In genomic region chr17:9672691-9673090, GRCh38 we compare ENCODE assay signal across 25 cellular contexts. TPM values are rescaled to one million over a fixed set of nuclear protein-coding genes. Genes with fewer than 3 reads are reported as not detected.
DNase-seq lines count a peak whose midpoint lies in the region; ATAC-seq, FAIRE-seq and TF ChIP-seq lines count a peak whose summit lies in the region.
"Had no signal": no experiment of that assay in that cellular context is flagged by ENCODE, and none has a peak within 500 bp of the region (broad histone marks: within the 10 kb centered on the region; RNA-seq: fewer than 3 reads in every experiment).

No MANE protein-coding gene starts in this region.

- TF ChIP-seq CTCF in LNCaP clone FGC (IDR thresholded peaks at IDR 0.05; ENCODE audit: control insufficient read depth, extremely low read depth, insufficient read depth) (no peak), endodermal cell (conservative IDR thresholded peaks at IDR 0.05) (no peak), smooth muscle cell (IDR thresholded peaks at IDR 0.05; ENCODE audit: borderline replicate concordance, insufficient read depth, poor library complexity, severe bottlenecking) (no peak), breast epithelium (IDR thresholded peaks at IDR 0.05) (no peak)

- peaks cover 28% of the 10 kb centered on the region for H3K27me3 Mint-ChIP-seq in activated CD8-positive, alpha-beta memory T cell treated with anti-CD3 and anti-CD28 coated beads, Interleukin-2, amount 10 ng/mL, durations not matched to agents 7 days and 5 days
- no peaks in the 10 kb centered on the region for H3K27me3 Mint-ChIP-seq in endodermal cell (ENCODE audit: insufficient read depth)

- TF ChIP-seq POLR2A in breast epithelium (IDR thresholded peaks at IDR 0.05), result no peak

- H3K4me1 Mint-ChIP-seq in activated CD8-positive, alpha-beta memory T cell treated with anti-CD3 and anti-CD28 coated beads, Interleukin-2, amount 10 ng/mL, durations not matched to agents 7 days and 5 days, result peaks cover 19% of the 10 kb centered on the region
- peaks cover 35% of the 10 kb centered on the region for H3K4me1 Mint-ChIP-seq in endodermal cell

- H3K9me3 ChIP-seq in endodermal cell (ENCODE audit: control insufficient read depth, low read length), result no peaks in the 10 kb centered on the region
- no peaks in the 10 kb centered on the region for H3K9me3 ChIP-seq in smooth muscle cell (replicated peaks; ENCODE audit: low read depth)
- H3K9me3 ChIP-seq in breast epithelium, result no peaks in the 10 kb centered on the region
- H3K9me3 ChIP-seq: A549, BE2C, Caco-2, HAP-1 had no signal

- H3K4me2 ChIP-seq in smooth muscle cell, result no peak overlapping the region
- H3K4me2 ChIP-seq: A549 had no signal

- peaks cover 7% of the 10 kb centered on the region for H3K36me3 ChIP-seq in endodermal cell (ENCODE audit: control insufficient read depth, insufficient read depth, low read length)
- H3K36me3 ChIP-seq in smooth muscle cell (ENCODE audit: low read depth), result no peaks in the 10 kb centered on the region
- H3K36me3 ChIP-seq in breast epithelium, result no peaks in the 10 kb centered on the region
- H3K36me3 ChIP-seq: BE2C, HAP-1 had no signal

- no peaks in the 10 kb centered on the region for H4K20me1 ChIP-seq in smooth muscle cell (ENCODE audit: low read depth)

- H3K9me3 Mint-ChIP-seq in activated CD8-positive, alpha-beta memory T cell treated with anti-CD3 and anti-CD28 coated beads, Interleukin-2, amount 10 ng/mL, durations not matched to agents 7 days and 5 days (ENCODE audit: low read depth), result no peaks in the 10 kb centered on the region
- no peaks in the 10 kb centered on the region for H3K9me3 Mint-ChIP-seq in endodermal cell
- H3K9me3 Mint-ChIP-seq: CD8-positive, alpha-beta T cell had no signal

- H3K27ac ChIP-seq in endodermal cell (ENCODE audit: low read depth, low read length) (no peak overlapping the region), smooth muscle cell (ENCODE audit: low read depth) (peak overlapping the region; percentile 23), breast epithelium (no peak overlapping the region)
- H3K27ac ChIP-seq: A549 had no signal

- H3K4me1 ChIP-seq in endodermal cell (ENCODE audit: control insufficient read depth, insufficient read depth, low read length) (peaks cover 15% of the 10 kb centered on the region), smooth muscle cell (ENCODE audit: low read depth) (peaks cover 11% of the 10 kb centered on the region), breast epithelium (no peaks in the 10 kb centered on the region)
- H3K4me1 ChIP-seq: BE2C, HAP-1 had no signal

- H3K27me3 ChIP-seq in endodermal cell (ENCODE audit: control insufficient read depth, insufficient read depth, low read length, poor library complexity, severe bottlenecking), result no peaks in the 10 kb centered on the region
- H3K27me3 ChIP-seq in smooth muscle cell (ENCODE audit: low read depth), result no peaks in the 10 kb centered on the region
- no peaks in the 10 kb centered on the region for H3K27me3 ChIP-seq in breast epithelium
- H3K27me3 ChIP-seq: BE2C had no signal

- H2AFZ ChIP-seq in smooth muscle cell (ENCODE audit: low read depth), result no peak overlapping the region

- H3F3A ChIP-seq in smooth muscle cell (ENCODE audit: low read depth), result no peaks in the 10 kb centered on the region

- DNase-seq in activated CD8-positive, alpha-beta memory T cell treated with anti-CD3 and anti-CD28 coated beads, Interleukin-2, amount 50 U/mL, for 48 hours, result peak; percentile 1
- DNase-seq in activated CD8-positive, alpha-beta memory T cell treated with anti-CD3 and anti-CD28 coated beads, Interleukin-2, amount 10 ng/mL, durations not matched to agents 7 days and 5 days, result no peak
- DNase-seq in LNCaP clone FGC (ENCODE audit: low read depth) (peak; percentile 84), endodermal cell (peak; percentile 29), smooth muscle cell (lab: John Stamatoyannopoulos, UW; ENCODE audit: unreplicated experiment) (no peak), urothelium cell line (ENCODE audit: low spot score) (no peak), breast epithelium (ENCODE audit: low spot score in 2 of 2) (no peak)
- DNase-seq: 8988T; ACHN; AML-193; BE2C; C1 segment of cervical spinal cord; CD4-positive, CD25-positive, alpha-beta regulatory T cell; CD8-positive, alpha-beta T cell; DMS153; DND-41; GDM1; GOT3; HFFc6 had no signal

- WGBS in endodermal cell (ENCODE audit: insufficient coverage in 1 of 2, insufficient read length in 1 of 2), 2 experiments, result 92 to 95% methylated on average over 4 to 6 of the region's 6 CpGs
- 73% methylated on average over 6 of the region's 6 CpGs for WGBS in smooth muscle cell (ENCODE audit: low lambda C conversion rate)

- H3K27ac Mint-ChIP-seq in activated CD8-positive, alpha-beta memory T cell treated with anti-CD3 and anti-CD28 coated beads, Interleukin-2, amount 10 ng/mL, durations not matched to agents 7 days and 5 days, result no peak overlapping the region
- no peak overlapping the region for H3K27ac Mint-ChIP-seq in endodermal cell
- H3K27ac Mint-ChIP-seq: CD4-positive, CD25-positive, alpha-beta regulatory T cell; CD8-positive, alpha-beta T cell; HFFc6 had no signal

- no peak overlapping the region for H3K9ac ChIP-seq in endodermal cell (ENCODE audit: extremely low read depth, low read length, poor library complexity, severe bottlenecking)
- no peak overlapping the region for H3K9ac ChIP-seq in smooth muscle cell (ENCODE audit: low read depth)

- H3K4me3 Mint-ChIP-seq in activated CD8-positive, alpha-beta memory T cell treated with anti-CD3 and anti-CD28 coated beads, Interleukin-2, amount 10 ng/mL, durations not matched to agents 7 days and 5 days, result no peak overlapping the region
- no peak overlapping the region for H3K4me3 Mint-ChIP-seq in endodermal cell
- H3K4me3 Mint-ChIP-seq: CD4-positive, CD25-positive, alpha-beta regulatory T cell; CD8-positive, alpha-beta T cell; HFFc6 had no signal

- intact Hi-C loops in breast epithelium (cut with DNase I; ENCODE audit: low total_unique reads), result no loop called here

- no peak overlapping the region for H3K4me3 ChIP-seq in LNCaP clone FGC (ENCODE audit: low read depth, low read length)
- H3K4me3 ChIP-seq in endodermal cell (ENCODE audit: low read length), result no peak overlapping the region
- H3K4me3 ChIP-seq in smooth muscle cell, result no peak overlapping the region
- no peak overlapping the region for H3K4me3 ChIP-seq in breast epithelium
- H3K4me3 ChIP-seq: A549, GM12878, HAP-1 had no signal

- FAIRE-seq in urothelium cell line (lab: Jason Lieb, UNC), result no peak
- FAIRE-seq: A549, GM12878, H54 had no signal

- no peaks in the 10 kb centered on the region for H3K36me3 Mint-ChIP-seq in activated CD8-positive, alpha-beta memory T cell treated with anti-CD3 and anti-CD28 coated beads, Interleukin-2, amount 10 ng/mL, durations not matched to agents 7 days and 5 days
- peaks cover 30% of the 10 kb centered on the region for H3K36me3 Mint-ChIP-seq in endodermal cell (ENCODE audit: low read depth)
- H3K36me3 Mint-ChIP-seq: CD4-positive, CD25-positive, alpha-beta regulatory T cell; CD8-positive, alpha-beta T cell had no signal

- ATAC-seq in activated CD8-positive, alpha-beta memory T cell treated with anti-CD3 and anti-CD28 coated beads, Interleukin-2, amount 10 ng/mL, durations not matched to agents 7 days and 5 days, result no peak
- no peak for ATAC-seq in GM21619 (IDR thresholded peaks at IDR 0.05; ENCODE audit: unreplicated experiment)
- ATAC-seq: A549; CD8-positive, alpha-beta T cell; GM12878 had no signal

- CTCF ChIA-PET in activated CD8-positive, alpha-beta memory T cell treated with anti-CD3 and anti-CD28 coated beads, Interleukin-2, amount 10 ng/mL, durations not matched to agents 7 days and 5 days (lab: Charles Lee), result no interaction called here

- H3K79me2 ChIP-seq in smooth muscle cell (ENCODE audit: low read depth), result no peaks in the 10 kb centered on the region

RNA-seq across cellular contexts. Expression of gene USP43, which starts 27.4 kb away (rescaled TPM):
- total RNA-seq in activated CD8-positive, alpha-beta memory T cell treated with anti-CD3 and anti-CD28 coated beads, Interleukin-2, amount 10 ng/mL, durations not matched to agents 7 days and 5 days, result under 1 TPM; 0.28 to 0.29 TPM
- total RNA-seq in endodermal cell (10 to 100 TPM in 1 of 2 donors, 1 to 10 TPM in 1; 8.6 to 12.6 TPM), smooth muscle cell (2.6 and 2.7 TPM in 2 replicates), breast epithelium (1 to 10 TPM in 2 of 3 donors, under 1 TPM in 1; 0.32 to 6.1 (median 3.9) TPM)
- 1.8 TPM for polyA plus RNA-seq in endodermal cell (2013, experiment 1 of 2)
- polyA plus RNA-seq in endodermal cell (2013, experiment 2 of 2), result 1.9 TPM
- 2.0 and 3.9 TPM in 2 replicates for polyA plus RNA-seq in smooth muscle cell
- total RNA-seq: CD4-positive, CD25-positive, alpha-beta regulatory T cell; GM12878 had no signal
- polyA plus RNA-seq: CD4-positive, CD25-positive, alpha-beta regulatory T cell had no signal

Comparison
In these comparisons a context has a peak if more than half of its experiments do, and no peak if none do; other contexts are left out.
1. DNase-seq: peak in activated CD8-positive, alpha-beta memory T cell treated with anti-CD3 and anti-CD28 coated beads, Interleukin-2, amount 50 U/mL, for 48 hours (single experiment), LNCaP clone FGC (single experiment) and endodermal cell (single experiment); none in activated CD8-positive, alpha-beta memory T cell treated with anti-CD3 and anti-CD28 coated beads, Interleukin-2, amount 10 ng/mL, durations not matched to agents 7 days and 5 days (single experiment), smooth muscle cell (single experiment), urothelium cell line (single experiment) and breast epithelium (0 of 2).